ENCODE assay signal across 8 cellular contexts in genomic region chr3:141646760-141647561, GRCh38.
DNase-seq lines count a peak whose midpoint lies in the region; ATAC-seq and TF ChIP-seq lines count a peak whose summit lies in the region.

No MANE protein-coding gene starts in this region.

- ATAC-seq in sciatic nerve (peak; percentile 95), GM19397 (IDR thresholded peaks at IDR 0.05; ENCODE audit: unreplicated experiment) (no peak), HG02588 (IDR thresholded peaks at IDR 0.05; ENCODE audit: unreplicated experiment) (no peak)

- no peak for TF ChIP-seq CTCF in HL-60 (IDR thresholded peaks at IDR 0.05; ENCODE audit: insufficient read depth, low read length)

- no peaks in the 10 kb centered on the region for H3K27me3 ChIP-seq in HL-60 (ENCODE audit: insufficient read depth, poor library complexity, severe bottlenecking)

- peak; percentile 84 for DNase-seq in A172 (ENCODE audit: low spot score)
- peak; percentile 76 to 88 for DNase-seq in HL-60 (ENCODE audit: low read depth in 1 of 2, low spot score in 1 of 2)
- DNase-seq in OCI-M1 (lab: John Stamatoyannopoulos, UW), result peak; percentile 95
- peak; percentile 24 for DNase-seq in fibroblast of peridontal ligament (ENCODE audit: extremely low read depth)
- no peak for DNase-seq in sciatic nerve (ENCODE audit: low spot score)
- no peak for DNase-seq in GM03348 (ENCODE audit: low spot score)

- intact Hi-C loops in sciatic nerve (cut with DNase I), result no loop called here

- H3K4me3 ChIP-seq in HL-60 (replicated peaks; ENCODE audit: insufficient read depth, low read length), result no peak overlapping the region

- no peak overlapping the region for H3K27ac ChIP-seq in HL-60 (replicated peaks)

Comparison
In these comparisons a context has a peak if more than half of its experiments do, and no peak if none do; other contexts are left out.
1. DNase-seq: peak in A172 (single experiment), HL-60 (2 of 2), OCI-M1 (single experiment) and fibroblast of peridontal ligament (single experiment); none in sciatic nerve (single experiment) and GM03348 (single experiment).